Comparison of ENCODE assay signal across 11 cellular contexts in the genomic region with DNA sequence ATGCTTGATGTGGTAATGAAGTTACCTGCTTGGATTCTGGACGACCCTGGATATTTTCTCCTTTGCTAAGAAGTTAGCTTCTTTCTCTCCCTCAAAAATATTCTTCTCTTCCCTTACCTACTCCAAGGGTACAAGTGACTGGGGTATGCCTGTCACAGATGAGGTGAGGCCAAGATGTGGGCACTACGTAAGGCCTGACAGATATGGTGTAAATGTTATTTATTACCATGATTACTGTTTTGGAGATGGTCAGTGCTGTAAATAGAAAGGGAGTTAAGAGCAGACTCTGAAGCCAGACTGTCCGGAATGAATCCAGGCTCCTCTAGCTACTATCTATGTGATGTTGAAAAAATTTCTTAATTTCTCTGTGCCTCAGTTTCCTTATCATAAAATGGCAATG. TPM values are rescaled to one million over a fixed set of nuclear protein-coding genes. Genes with fewer than 3 reads are reported as not detected.
DNase-seq lines count a peak whose midpoint lies in the region; ATAC-seq and TF ChIP-seq lines count a peak whose summit lies in the region.
"Had no signal": no experiment of that assay in that cellular context is flagged by ENCODE, and none has a peak within 500 bp of the region (broad histone marks: within the 10 kb centered on the region; RNA-seq: fewer than 3 reads in every experiment).

No MANE protein-coding gene starts in this region.

- no peak overlapping the region for H3K27ac ChIP-seq in esophagus squamous epithelium

- H3K9me3 Mint-ChIP-seq in activated naive CD4-positive, alpha-beta T cell treated with anti-CD3 and anti-CD28 coated beads, Interleukin-2, amount 50 U/mL, for 24 hours = no peaks in the 10 kb centered on the region
- H3K9me3 Mint-ChIP-seq in T-cell = no peaks in the 10 kb centered on the region
- H3K9me3 Mint-ChIP-seq in type B pancreatic cell = no peaks in the 10 kb centered on the region

- POLR2A ChIA-PET in T-cell (lab: Charles Lee) = interaction anchor here in 1 of 2 donors (0.7 kb wide), 1 partner anchor 41 kb away, joined by 3 read pairs; no protein-coding TSS in a partner anchor

- peaks cover 0 to 20% (median 4%) of the 10 kb centered on the region in 3 donors for H3K4me1 ChIP-seq in esophagus squamous epithelium

- H3K27me3 Mint-ChIP-seq in activated naive CD4-positive, alpha-beta T cell treated with anti-CD3 and anti-CD28 coated beads, Interleukin-2, amount 50 U/mL, for 24 hours = no peaks in the 10 kb centered on the region
- H3K27me3 Mint-ChIP-seq in T-cell = no peaks in the 10 kb centered on the region
- H3K27me3 Mint-ChIP-seq in type B pancreatic cell = no peaks in the 10 kb centered on the region

- CTCF ChIA-PET in T-cell (lab: Charles Lee) = no interaction called here

- TF ChIP-seq CTCF in type B pancreatic cell (conservative IDR thresholded peaks at IDR 0.05) = no peak
- no peak for TF ChIP-seq CTCF in esophagus squamous epithelium (IDR thresholded peaks at IDR 0.05)

- no peaks in the 10 kb centered on the region for H3K9me3 ChIP-seq in esophagus squamous epithelium
- H3K9me3 ChIP-seq: SJSA1 had no signal

- peak overlapping the region; percentile 66 for H3K4me3 ChIP-seq in iPS-11a (ENCODE audit: low read depth, low read length)
- H3K4me3 ChIP-seq in esophagus squamous epithelium = peak overlapping the region in 1 of 4 donors; percentile 91

- 74 to 90% methylated on average over 3 of the region's 3 CpGs for WGBS in esophagus squamous epithelium, 2 donors

- H3K4me3 Mint-ChIP-seq in activated naive CD4-positive, alpha-beta T cell treated with anti-CD3 and anti-CD28 coated beads, Interleukin-2, amount 50 U/mL, for 24 hours = peak overlapping the region; percentile 99
- H3K4me3 Mint-ChIP-seq in T-cell (peak overlapping the region; percentile 92 to 95 (median 93)), type B pancreatic cell (peak overlapping the region; percentile 99)

- intact Hi-C loops in esophagus squamous epithelium (cut with DNase I) = no loop called here

- no peak for DNase-seq in activated naive CD4-positive, alpha-beta T cell treated with anti-CD3 and anti-CD28 coated beads, Interleukin-2, amount 50 U/mL, for 16 hours
- DNase-seq in T-cell = no peak
- DNase-seq in type B pancreatic cell (ENCODE audit: extremely low spot score, unreplicated experiment) = no peak
- DNase-seq in esophagus squamous epithelium (lab: John Stamatoyannopoulos, UW) = no peak
- DNase-seq in GF-D8 (lab: John Stamatoyannopoulos, UW) = no peak
- no peak for DNase-seq in DMS79 treated with DMSO at 0.1 percent for 48 hours (lab: John Stamatoyannopoulos, UW)
- DNase-seq: activated effector memory CD4-positive, alpha-beta T cell treated with Interleukin-2 at 50 U/mL for 16 hours; NCI-H1417 had no signal

- no peak overlapping the region for H3K27ac Mint-ChIP-seq in activated naive CD4-positive, alpha-beta T cell treated with anti-CD3 and anti-CD28 coated beads, Interleukin-2, amount 50 U/mL, for 24 hours
- H3K27ac Mint-ChIP-seq in T-cell (peak overlapping the region; percentile 84 to 96), type B pancreatic cell (peak overlapping the region; percentile 95)

- peaks cover 41% of the 10 kb centered on the region for H3K4me1 Mint-ChIP-seq in activated naive CD4-positive, alpha-beta T cell treated with anti-CD3 and anti-CD28 coated beads, Interleukin-2, amount 50 U/mL, for 24 hours
- H3K4me1 Mint-ChIP-seq in T-cell = peaks cover 29 to 43% (median 36%) of the 10 kb centered on the region in 3 donors
- peaks cover 34% of the 10 kb centered on the region for H3K4me1 Mint-ChIP-seq in type B pancreatic cell (ENCODE audit: unreplicated experiment)

- H3K36me3 ChIP-seq in esophagus squamous epithelium = no peaks in the 10 kb centered on the region

- no peaks in the 10 kb centered on the region for H3K27me3 ChIP-seq in esophagus squamous epithelium
- H3K27me3 ChIP-seq: SJSA1 had no signal

- peaks cover 3% of the 10 kb centered on the region for H3K36me3 Mint-ChIP-seq in activated naive CD4-positive, alpha-beta T cell treated with anti-CD3 and anti-CD28 coated beads, Interleukin-2, amount 50 U/mL, for 24 hours
- H3K36me3 Mint-ChIP-seq in T-cell = no peaks in the 10 kb centered on the region
- peaks cover 5% of the 10 kb centered on the region for H3K36me3 Mint-ChIP-seq in type B pancreatic cell

- TF ChIP-seq POLR2A in esophagus squamous epithelium (IDR thresholded peaks at IDR 0.05) = no peak

- ATAC-seq in T-cell (replicated peaks in 1 of 4) = no peak

RNA-seq across cellular contexts. Expression of gene KIAA1958, which starts 1.1 kb away (rescaled TPM):
- 1 to 10 TPM; 4.6 to 6.4 (median 6.2) TPM for total RNA-seq in T-cell
- 15.0 and 28.1 TPM in 2 replicates for total RNA-seq in type B pancreatic cell (ENCODE audit: low replicate concordance)
- 1 to 10 TPM; 2.7 to 5.7 (median 5.2) TPM for total RNA-seq in esophagus squamous epithelium
